Comparison of ENCODE assay signal across 34 cellular contexts in the genomic region with DNA sequence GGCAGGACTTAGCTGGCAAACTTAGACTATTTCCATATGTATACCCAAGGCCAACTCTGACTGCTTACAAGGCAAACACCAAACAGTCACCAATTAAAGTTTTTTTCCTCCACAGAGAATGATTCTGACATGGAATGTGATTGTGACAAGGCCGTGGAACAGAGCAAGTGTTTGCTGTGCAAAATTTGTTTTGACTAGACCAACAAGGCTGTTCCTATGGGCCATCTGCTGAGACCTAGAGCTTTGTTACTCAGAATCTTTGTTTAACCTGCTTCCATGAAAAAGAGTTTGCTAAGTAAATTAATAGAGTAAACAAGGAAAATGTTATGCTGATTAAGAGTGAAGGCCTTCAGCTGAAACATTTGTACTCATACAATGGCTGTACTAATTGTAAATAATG. TPM values are rescaled to one million over a fixed set of nuclear protein-coding genes. Genes with fewer than 3 reads are reported as not detected.
"Had no signal": no experiment of that assay in that cellular context is flagged by ENCODE, and none has a peak within 500 bp of the region (broad histone marks: within the 10 kb centered on the region; RNA-seq: fewer than 3 reads in every experiment).

No MANE protein-coding gene starts in this region.

- H3K4me3 ChIP-seq: adrenal gland, SK-N-MC had no signal

- H3K9me3 ChIP-seq: adrenal gland had no signal

- ATAC-seq: activated T-cell treated with anti-CD3 and anti-CD28 coated beads, Interleukin-2, amount 50 U/mL, for 72 hours; Panc1; Right ventricle myocardium inferior; T-cell had no signal

- H3K27me3 ChIP-seq: adrenal gland had no signal

- H3K36me3 ChIP-seq: adrenal gland had no signal

- H3K4me1 Mint-ChIP-seq: activated CD4-positive, alpha-beta memory T cell treated with anti-CD3 and anti-CD28 coated beads, Interleukin-2, amount 10 ng/mL, durations not matched to agents 7 days and 5 days; activated CD4-positive, alpha-beta T cell treated with anti-CD3 and anti-CD28 coated beads, Interleukin-2, amount 10 ng/mL, durations not matched to agents 7 days and 5 days; activated naive CD4-positive, alpha-beta T cell treated with anti-CD3 and anti-CD28 coated beads, Interleukin-2, amount 10 ng/mL, durations not matched to agents 7 days and 5 days; activated naive CD8-positive, alpha-beta T cell treated with anti-CD3 and anti-CD28 coated beads, Interleukin-2, amount 10 ng/mL, durations not matched to agents 7 days and 5 days; IgD-negative memory B cell; T-cell had no signal

- H3K27ac Mint-ChIP-seq: activated CD4-positive, alpha-beta memory T cell treated with anti-CD3 and anti-CD28 coated beads, Interleukin-2, amount 10 ng/mL, durations not matched to agents 7 days and 5 days; activated CD4-positive, alpha-beta T cell treated with anti-CD3 and anti-CD28 coated beads, Interleukin-2, amount 10 ng/mL, durations not matched to agents 7 days and 5 days; activated naive CD4-positive, alpha-beta T cell treated with anti-CD3 and anti-CD28 coated beads, Interleukin-2, amount 10 ng/mL, durations not matched to agents 7 days and 5 days; activated naive CD8-positive, alpha-beta T cell treated with anti-CD3 and anti-CD28 coated beads, Interleukin-2, amount 10 ng/mL, durations not matched to agents 7 days and 5 days; activated T-cell treated with anti-CD3 and anti-CD28 coated beads, Interleukin-2, amount 50 U/mL, for 72 hours; activated T-helper 2 cell treated with anti-CD3 and anti-CD28 coated beads, Interferon-gamma antibody, Interleukin-2, Interleukin-4, amounts not matched to agents 10 μg/mL and 5 μg/mL and 100 μg/mL, durations not matched to agents 14 hours and 24 hours and 36 hours; IgD-negative memory B cell; T-cell had no signal

- H3K36me3 Mint-ChIP-seq: activated naive CD4-positive, alpha-beta T cell treated with anti-CD3 and anti-CD28 coated beads, Interleukin-2, amount 10 ng/mL, durations not matched to agents 7 days and 5 days; activated naive CD8-positive, alpha-beta T cell treated with anti-CD3 and anti-CD28 coated beads, Interleukin-2, amount 10 ng/mL, durations not matched to agents 7 days and 5 days; IgD-negative memory B cell; T-cell had no signal

- H3K27me3 Mint-ChIP-seq: activated CD4-positive, alpha-beta memory T cell treated with anti-CD3 and anti-CD28 coated beads, Interleukin-2, amount 10 ng/mL, durations not matched to agents 7 days and 5 days; activated CD4-positive, alpha-beta T cell treated with anti-CD3 and anti-CD28 coated beads, Interleukin-2, amount 10 ng/mL, durations not matched to agents 7 days and 5 days; activated naive CD4-positive, alpha-beta T cell treated with anti-CD3 and anti-CD28 coated beads, Interleukin-2, amount 10 ng/mL, durations not matched to agents 7 days and 5 days; activated naive CD8-positive, alpha-beta T cell treated with anti-CD3 and anti-CD28 coated beads, Interleukin-2, amount 10 ng/mL, durations not matched to agents 7 days and 5 days; IgD-negative memory B cell; T-cell had no signal

- H3K4me3 Mint-ChIP-seq: activated CD4-positive, alpha-beta memory T cell treated with anti-CD3 and anti-CD28 coated beads, Interleukin-2, amount 10 ng/mL, durations not matched to agents 7 days and 5 days; activated CD4-positive, alpha-beta T cell treated with anti-CD3 and anti-CD28 coated beads, Interleukin-2, amount 10 ng/mL, durations not matched to agents 7 days and 5 days; activated naive CD4-positive, alpha-beta T cell treated with anti-CD3 and anti-CD28 coated beads, Interleukin-2, amount 10 ng/mL, durations not matched to agents 7 days and 5 days; activated naive CD8-positive, alpha-beta T cell treated with anti-CD3 and anti-CD28 coated beads, Interleukin-2, amount 10 ng/mL, durations not matched to agents 7 days and 5 days; activated T-cell treated with anti-CD3 and anti-CD28 coated beads, Interleukin-2, amount 50 U/mL, for 72 hours; IgD-negative memory B cell; T-cell had no signal

- DNase-seq: activated CD4-positive, alpha-beta memory T cell treated with anti-CD3 and anti-CD28 coated beads, Interleukin-2, amount 10 ng/mL, durations not matched to agents 7 days and 5 days; activated CD4-positive, alpha-beta T cell treated with anti-CD3 and anti-CD28 coated beads, Interleukin-2, amount 10 ng/mL, durations not matched to agents 7 days and 5 days; activated CD4-positive, CD25-positive, alpha-beta regulatory T cell; activated CD8-positive, alpha-beta memory T cell treated with anti-CD3 and anti-CD28 coated beads, Interleukin-2, amount 50 U/mL, for 4 hours; activated gamma-delta T cell treated with Interleukin-2 at 50 U/mL for 16 hours; activated naive CD4-positive, alpha-beta T cell treated with anti-CD3 and anti-CD28 coated beads, Interleukin-2, amount 10 ng/mL, durations not matched to agents 7 days and 5 days; activated naive CD8-positive, alpha-beta T cell treated with anti-CD3 and anti-CD28 coated beads, Interleukin-2, amount 10 ng/mL, durations not matched to agents 7 days and 5 days; activated T-cell treated with anti-CD3 and anti-CD28 coated beads, Interleukin-2, amount 50 U/mL, for 72 hours; adrenal gland; aorta; central memory CD4-positive, alpha-beta T cell; KG1; MV-4-11; NCI-H1092 treated with DMSO at 0.1 percent for 48 hours; NCI-H1417 treated with DMSO at 0.1 percent for 48 hours; NCI-H187 treated with DMSO at 0.1 percent for 48 hours; NCI-H2081 treated with DMSO at 0.1 percent for 48 hours; NCI-H446; NCI-H524; OCI-M1; RPMI8226; T-cell; T-helper 2 cell; T1000 had no signal

- H3K9me3 Mint-ChIP-seq: activated CD4-positive, alpha-beta memory T cell treated with anti-CD3 and anti-CD28 coated beads, Interleukin-2, amount 10 ng/mL, durations not matched to agents 7 days and 5 days; activated naive CD8-positive, alpha-beta T cell treated with anti-CD3 and anti-CD28 coated beads, Interleukin-2, amount 10 ng/mL, durations not matched to agents 7 days and 5 days had no signal

- FAIRE-seq: bronchial epithelial cell, TTC549 had no signal

- H3K4me1 ChIP-seq: adrenal gland had no signal

- H3K27ac ChIP-seq: adrenal gland, SK-N-MC had no signal

RNA-seq across cellular contexts. Expression of a gene that starts 51.5 kb away (rescaled TPM):
- total RNA-seq: activated CD4-positive, alpha-beta memory T cell treated with anti-CD3 and anti-CD28 coated beads, Interleukin-2, amount 10 ng/mL, durations not matched to agents 7 days and 5 days; activated CD4-positive, alpha-beta T cell treated with anti-CD3 and anti-CD28 coated beads, Interleukin-2, amount 10 ng/mL, durations not matched to agents 7 days and 5 days; activated naive CD8-positive, alpha-beta T cell treated with anti-CD3 and anti-CD28 coated beads, Interleukin-2, amount 10 ng/mL, durations not matched to agents 7 days and 5 days; activated T-cell treated with anti-CD3 and anti-CD28 coated beads, Interleukin-2, amount 50 U/mL, for 72 hours; activated T-helper 2 cell treated with anti-CD3 and anti-CD28 coated beads, Interferon-gamma antibody, Interleukin-2, Interleukin-4, amounts not matched to agents 10 μg/mL and 5 μg/mL and 100 μg/mL, durations not matched to agents 14 hours and 24 hours and 36 hours; adrenal gland; bronchial epithelial cell; chondrocyte; LHCN-M2; MCF 10A; Right ventricle myocardium inferior; T-cell had no signal
- polyA plus RNA-seq: adrenal gland, IgD-negative memory B cell had no signal
